Comparison of ENCODE assay signal across 19 cellular contexts in genomic region chr18:44719519-44720060, GRCh38. TPM values are rescaled to one million over a fixed set of nuclear protein-coding genes. Genes with fewer than 3 reads are reported as not detected.
A peak's percentile ranks its signal among the peaks of the same experiment; 100 is the strongest.
DNase-seq lines count a peak whose midpoint lies in the region; ATAC-seq, FAIRE-seq and TF ChIP-seq lines count a peak whose summit lies in the region.
"Had no signal": no experiment of that assay in that cellular context is flagged by ENCODE, and none has a peak within 500 bp of the region (broad histone marks: within the 10 kb centered on the region; RNA-seq: fewer than 3 reads in every experiment).

No MANE protein-coding gene starts in this region.

- TF ChIP-seq EP300 in GM12878 (IDR thresholded peaks at IDR 0.05; ENCODE audit: borderline replicate concordance in 1 of 2, control insufficient read depth in 1 of 2, low read depth in 2 of 2, low read length in 2 of 2): no peak

- H3K36me3 Mint-ChIP-seq in neural crest cell (ENCODE audit: low read depth): peaks cover 2% of the 10 kb centered on the region
- no peaks in the 10 kb centered on the region for H3K36me3 Mint-ChIP-seq in activated CD8-positive, alpha-beta T cell treated with anti-CD3 and anti-CD28 coated beads for 36 hours (ENCODE audit: low read depth)

- no TSS peak for BruUV-seq in IMR-90 (replicated peaks; lab: Mats Ljungman, UMichigan)
- no TSS peak for BruUV-seq in GM12878 (replicated peaks; lab: Mats Ljungman, UMichigan)

- in situ Hi-C loops in IMR-90 (cut with MboI; ENCODE audit: low sequenced_read_pairs) (no loop called here), GM12878 (cut with MboI) (no loop called here)

- no peak overlapping the region for H2BK15ac ChIP-seq in IMR-90 (ENCODE audit: low read depth, low read length)

- intact Hi-C loops in IMR-90 (cut with micrococcal nuclease) (no loop called here), GM12878 (cut with micrococcal nuclease; ENCODE audit: unreplicated experiment) (no loop called here)
- intact Hi-C loops in activated CD8-positive, alpha-beta T cell treated with anti-CD3 and anti-CD28 coated beads for 36 hours (cut with micrococcal nuclease): no loop called here

- no peak overlapping the region for H3K4me3 Mint-ChIP-seq in neural crest cell
- no peak overlapping the region for H3K4me3 Mint-ChIP-seq in activated CD8-positive, alpha-beta T cell treated with anti-CD3 and anti-CD28 coated beads for 36 hours

- no CpG with 5 or more reads among the region's 3 CpGs for WGBS in IMR-90 (ENCODE audit: extremely low coverage in 2 of 2, insufficient read length in 1 of 2), 2 experiments
- 98% methylated on average over 3 of the region's 3 CpGs for WGBS in GM12878 (ENCODE audit: insufficient coverage, insufficient replicate concordance, low lambda C conversion rate, missing lambda C conversion rate)

- H3K4me3 ChIP-seq in IMR-90 (ENCODE audit: insufficient read depth, low read depth, low read length): no peak overlapping the region
- no peak overlapping the region for H3K4me3 ChIP-seq in GM12878
- H3K4me3 ChIP-seq: BLaER1, HAP-1 had no signal

- H3K4me2 ChIP-seq in IMR-90 (ENCODE audit: low read depth, low read length) (no peak overlapping the region), GM12878 (ENCODE audit: control insufficient read depth, insufficient read depth) (no peak overlapping the region)
- H3K4me2 ChIP-seq: BLaER1 had no signal

- H3K9me1 ChIP-seq in IMR-90 (ENCODE audit: insufficient read depth, low read length): no peaks in the 10 kb centered on the region

- H3K9ac ChIP-seq in IMR-90 (ENCODE audit: low read depth, low read length) (no peak overlapping the region), GM12878 (ENCODE audit: control insufficient read depth, insufficient read depth, low read length) (no peak overlapping the region)
- H3K9ac ChIP-seq: BLaER1 had no signal

- TF ChIP-seq POLR2A in IMR-90 (IDR thresholded peaks at IDR 0.05; ENCODE audit: low read depth, low read length) (no peak), GM12878 (IDR thresholded peaks at IDR 0.05; ENCODE audit: low read depth, low read length) (no peak)

- no peak overlapping the region for H2AK9ac ChIP-seq in IMR-90 (replicated peaks; ENCODE audit: low read depth, low read length, poor library complexity)

- TF ChIP-seq RAD21 in IMR-90 (IDR thresholded peaks at IDR 0.05; ENCODE audit: low read length) (no peak), GM12878 (IDR thresholded peaks at IDR 0.05; ENCODE audit: insufficient read depth, low read depth, low read length) (no peak)

- no peaks in the 10 kb centered on the region for H3K79me2 ChIP-seq in GM12878 (ENCODE audit: control insufficient read depth, insufficient read depth, low read length)

- H3K4me1 ChIP-seq in IMR-90 (ENCODE audit: control insufficient read depth, insufficient read depth, low read length): no peaks in the 10 kb centered on the region; the same call in 1 of the 2 replicates
- H3K4me1 ChIP-seq in GM12878 (ENCODE audit: control insufficient read depth, insufficient read depth, low read length): peaks cover 42% of the 10 kb centered on the region
- H3K4me1 ChIP-seq: HAP-1 had no signal

- RAD21 ChIA-PET in GM12878 (lab: Charles Lee; ENCODE audit: unreplicated experiment): interaction anchor here (1.2 kb wide), 1 partner anchor 40 kb away, joined by 4 read pairs; no protein-coding TSS in a partner anchor

- no peak overlapping the region for H3K14ac ChIP-seq in IMR-90 (replicated peaks; ENCODE audit: low read depth, low read length)

- H4K20me1 ChIP-seq in IMR-90 (ENCODE audit: insufficient read depth, low read length) (no peaks in the 10 kb centered on the region), GM12878 (ENCODE audit: control insufficient read depth, insufficient read depth) (no peaks in the 10 kb centered on the region)
- H4K20me1 ChIP-seq: BLaER1 had no signal

- no peak for ATAC-seq in IMR-90 (ENCODE audit: low read depth)
- no peak for ATAC-seq in GM12878
- ATAC-seq in activated CD8-positive, alpha-beta T cell treated with anti-CD3 and anti-CD28 coated beads for 36 hours: no peak
- no peak for ATAC-seq in activated CD4-positive, CD25-positive, alpha-beta regulatory T cell treated with anti-CD3 and anti-CD28 coated beads, Interleukin-2, amount 50 U/mL, for 24 hours
- ATAC-seq: Panc1 had no signal

- H3K4me1 Mint-ChIP-seq in neural crest cell: peaks cover 77% of the 10 kb centered on the region
- peaks cover 32% of the 10 kb centered on the region for H3K4me1 Mint-ChIP-seq in activated CD8-positive, alpha-beta T cell treated with anti-CD3 and anti-CD28 coated beads for 36 hours (ENCODE audit: low read depth)

- H3K27me3 Mint-ChIP-seq in neural crest cell (ENCODE audit: low read depth): no peaks in the 10 kb centered on the region
- no peaks in the 10 kb centered on the region for H3K27me3 Mint-ChIP-seq in activated CD8-positive, alpha-beta T cell treated with anti-CD3 and anti-CD28 coated beads for 36 hours

- H3K18ac ChIP-seq in IMR-90 (ENCODE audit: low read depth, low read length): no peak overlapping the region

- no peak overlapping the region for H2BK20ac ChIP-seq in IMR-90 (ENCODE audit: low read depth, low read length)

- POLR2A ChIA-PET in IMR-90 (lab: Charles Lee; ENCODE audit: unreplicated experiment) (no interaction called here), GM12878 (lab: Charles Lee) (interaction anchor here (1.4 kb wide), 1 partner anchor 172 kb away, joined by 3 read pairs; no protein-coding TSS in a partner anchor)
- POLR2A ChIA-PET in activated CD8-positive, alpha-beta T cell treated with anti-CD3 and anti-CD28 coated beads for 36 hours (lab: Charles Lee): interaction anchor here (0.6 kb wide), 1 partner anchor 37 kb away, joined by 4 read pairs; no protein-coding TSS in a partner anchor

- H3K9me3 ChIP-seq in IMR-90 (ENCODE audit: control insufficient read depth, insufficient read depth, low read length): no peaks in the 10 kb centered on the region
- no peaks in the 10 kb centered on the region for H3K9me3 ChIP-seq in GM12878 (replicated peaks; ENCODE audit: control insufficient read depth, insufficient read depth, low read length)
- H3K9me3 ChIP-seq: BLaER1, HAP-1 had no signal

- H2BK120ac ChIP-seq in IMR-90 (ENCODE audit: low read depth, low read length): no peak overlapping the region

- H2BK5ac ChIP-seq in IMR-90 (ENCODE audit: low read depth, low read length, poor library complexity, severe bottlenecking): no peak overlapping the region

- H3K23ac ChIP-seq in IMR-90 (ENCODE audit: low read depth, low read length): no peak overlapping the region

- FAIRE-seq in GM12878 (lab: Jason Lieb, UNC): no peak
- FAIRE-seq: GM18507 had no signal

- H2AK5ac ChIP-seq in IMR-90 (ENCODE audit: low read depth, low read length): no peak overlapping the region

- no peak overlapping the region for H4K5ac ChIP-seq in IMR-90 (ENCODE audit: low read depth, low read length)

- no peak overlapping the region for H4K8ac ChIP-seq in IMR-90 (ENCODE audit: low read depth in 2 of 2, low read length in 2 of 2)

- DNase-seq in NCI-H146 (lab: John Stamatoyannopoulos, UW) (peak; percentile 21), NCI-H146 treated with DMSO at 0.1 percent for 48 hours (lab: John Stamatoyannopoulos, UW; ENCODE audit: unreplicated experiment) (no peak), IMR-90 (no peak), GM12878 (ENCODE audit: low read depth, low spot score) (no peak), neural crest cell (ENCODE audit: low read depth, low spot score) (no peak), DMS79 (lab: John Stamatoyannopoulos, UW) (no peak)
- no peak for DNase-seq in activated CD8-positive, alpha-beta T cell treated with anti-CD3 and anti-CD28 coated beads for 36 hours
- DNase-seq: DMS153, MV-4-11, NCI-H1417 treated with DMSO at 0.1 percent for 48 hours, NCI-H2081, NCI-H524 treated with DMSO at 0.1 percent for 48 hours, SHP77 treated with DMSO at 0.1 percent for 48 hours had no signal

- no peaks in the 10 kb centered on the region for H3K79me1 ChIP-seq in IMR-90 (ENCODE audit: low read depth in 1 of 2, low read length in 2 of 2)

- dilution Hi-C loops in IMR-90 (cut with HindIII; ENCODE audit: low sequenced_read_pairs, unreplicated experiment): no loop called here

- CTCF ChIA-PET in IMR-90 (lab: Yijun Ruan, JAX): no interaction called here
- CTCF ChIA-PET in GM12878 (lab: Yijun Ruan, JAX): no interaction called here
- CTCF ChIA-PET in activated CD8-positive, alpha-beta T cell treated with anti-CD3 and anti-CD28 coated beads for 36 hours (lab: Charles Lee): interaction anchor here (1.6 kb wide), 1 partner anchor 19 kb away, joined by 5 read pairs; no protein-coding TSS in a partner anchor

- H3K4ac ChIP-seq in IMR-90 (ENCODE audit: low read depth, low read length): no peak overlapping the region

- H4K91ac ChIP-seq in IMR-90 (ENCODE audit: insufficient read depth, low read depth, low read length): no peak overlapping the region

- SMC1A ChIA-PET in GM12878 (lab: Charles Lee; ENCODE audit: uncharacterized antibody, unreplicated experiment): interaction anchor here (1.5 to 13.7 kb wide), 3 partner anchors 18 to 40 kb away, joined by 6 to 216 read pairs (median 14); no protein-coding TSS in a partner anchor

- H3K27me3 ChIP-seq in IMR-90 (ENCODE audit: control insufficient read depth, insufficient read depth, low read length) (no peaks in the 10 kb centered on the region; the same call in 1 of the 2 replicates), GM12878 (replicated peaks in 1 of 2; ENCODE audit: control insufficient read depth in 2 of 2, insufficient read depth in 2 of 2, low read length in 1 of 2) (no peaks in the 10 kb centered on the region)
- H3K27me3 ChIP-seq: BLaER1 had no signal

- no peak overlapping the region for H2AFZ ChIP-seq in IMR-90 (replicated peaks; ENCODE audit: low read length, poor library complexity)
- H2AFZ ChIP-seq in GM12878 (ENCODE audit: control insufficient read depth, low read depth, low read length): no peak overlapping the region

- H3K9me3 Mint-ChIP-seq in neural crest cell: peaks cover 2% of the 10 kb centered on the region
- no peaks in the 10 kb centered on the region for H3K9me3 Mint-ChIP-seq in activated CD8-positive, alpha-beta T cell treated with anti-CD3 and anti-CD28 coated beads for 36 hours

- no peaks in the 10 kb centered on the region for H3K36me3 ChIP-seq in IMR-90 (ENCODE audit: control insufficient read depth, insufficient read depth, low read length)
- no peaks in the 10 kb centered on the region; a peak in 1 of 4 replicates for H3K36me3 ChIP-seq in GM12878 (ENCODE audit: control insufficient read depth in 2 of 2, insufficient read depth in 2 of 2, low read length in 1 of 2)
- H3K36me3 ChIP-seq: HAP-1 had no signal

- TF ChIP-seq CTCF in IMR-90 (conservative IDR thresholded peaks at IDR 0.05; ENCODE audit: low read depth, low read length) (no peak), GM12878 (IDR thresholded peaks at IDR 0.05 in 2 of 3, conservative IDR thresholded peaks at IDR 0.05 in 1 of 3; ENCODE audit: control insufficient read depth in 2 of 3, extremely low read depth in 1 of 3, insufficient read depth in 1 of 3, low read depth in 3 of 3, low read length in 3 of 3) (no peak), neural crest cell (conservative IDR thresholded peaks at IDR 0.05) (no peak)
- TF ChIP-seq CTCF in activated CD8-positive, alpha-beta T cell treated with anti-CD3 and anti-CD28 coated beads for 36 hours (IDR thresholded peaks at IDR 0.05): no peak

- 0 out of 2 replicates have a peak overlapping the region, but pooled peaks have one; percentile 5 for H3K56ac ChIP-seq in IMR-90 (ENCODE audit: extremely low read depth, insufficient read depth, low read length)

- peak overlapping the region; percentile 45 for H3K27ac Mint-ChIP-seq in neural crest cell (ENCODE audit: unreplicated experiment)
- no peak overlapping the region for H3K27ac Mint-ChIP-seq in activated CD8-positive, alpha-beta T cell treated with anti-CD3 and anti-CD28 coated beads for 36 hours

- H3K27ac ChIP-seq in IMR-90 (ENCODE audit: insufficient read depth, low read length) (no peak overlapping the region), GM12878 (ENCODE audit: control insufficient read depth, insufficient read depth) (no peak overlapping the region)
- H3K27ac ChIP-seq: 22Rv1, BLaER1 had no signal

RNA-seq across cellular contexts. Expression of gene SETBP1, which starts 38.9 kb away (rescaled TPM):
- total RNA-seq in IMR-90 (2012; rRNA removed) (0.28 and 0.36 TPM in 2 replicates), GM12878 (2014; rRNA removed) (13.5 and 13.7 TPM in 2 replicates), GM12878 (2014; rRNA removed; fragmentation: Illumina TruSeq; extraction: Trizol) (11.9 and 12.5 TPM in 2 replicates), GM12878 (2021) (23.7 and 29.7 TPM in 2 replicates), neural crest cell (38.9 and 39.3 TPM in 2 replicates)
- polyA plus RNA-seq in IMR-90 (2012; rRNA removed) (0.16 and 0.19 TPM in 2 replicates), GM12878 (2011; rRNA removed) (15.0 and 15.4 TPM in 2 replicates), GM12878 (2014; fragmentation: Illumina TruSeq; extraction: Trizol) (9.7 and 10.3 TPM in 2 replicates), GM12878 (2014; fragmentation: Nextera tagmentation; extraction: Ambion mirVana) (1 to 10 TPM in 1 of 2 experiments, under 1 TPM in 1; 0.99 to 2.6 TPM), GM12878 (2014; rRNA removed) (6.9 and 7.0 TPM in 2 replicates), GM12878 (2016; fragmentation: Nextera tagmentation; extraction: Ambion mirVana) (1 to 10 TPM; 4.0 to 4.3 TPM)
- 0.02 and 0.09 TPM in 2 replicates for polyA plus RNA-seq in IMR-90 (2012; cell fraction: cytosol; rRNA removed)
- polyA plus RNA-seq in IMR-90 (2012; cell fraction: nucleus; rRNA removed; ENCODE audit: low replicate concordance): 0.09 and 0.28 TPM in 2 replicates
- total RNA-seq in GM12878 (2013; cell fraction: nucleolus; rRNA removed): 124 and 128 TPM in 2 replicates
- 1.9 TPM for polyA plus RNA-seq in GM12878 (2011; ENCODE audit: low read depth)
- polyA plus RNA-seq in GM12878 (2011; cell fraction: cytosol; rRNA removed): 8.8 and 10.3 TPM in 2 replicates
- polyA plus RNA-seq in GM12878 (2011; cell fraction: nucleus; rRNA removed): 31.0 and 32.9 TPM in 2 replicates
- polyA plus RNA-seq in GM12878 (2012): 2.0 and 3.2 TPM in 2 replicates
- 41.5 and 46.6 TPM in 2 replicates for polyA minus RNA-seq in GM12878 (2011; rRNA and poly(A)+ RNA removed)
- polyA minus RNA-seq in GM12878 (2011; cell fraction: cytosol; rRNA and poly(A)+ RNA removed): 9.6 and 12.1 TPM in 2 replicates
- polyA minus RNA-seq in GM12878 (2011; cell fraction: nucleus; rRNA and poly(A)+ RNA removed): 77.5 and 127 TPM in 2 replicates
- 10 to 100 TPM; 10.2 to 10.4 TPM for total RNA-seq in activated CD8-positive, alpha-beta T cell treated with anti-CD3 and anti-CD28 coated beads for 36 hours
